2 cellular contexts compared by ENCODE assay signal in genomic region chr9:124479371-124479770, GRCh38.
A peak's percentile ranks its signal among the peaks of the same experiment; 100 is the strongest.
TF ChIP-seq lines count a peak whose summit lies in the region.

No MANE protein-coding gene starts in this region.

TF ChIP-seq in HepG2, 621 proteins besides CTCF, POLR2A, EP300 and RAD21:
- peak; percentile 43 for TF ChIP-seq AGO1 (IDR thresholded peaks at IDR 0.05; ENCODE audit: low read depth, low read length, poor library complexity, severe bottlenecking)
- TF ChIP-seq DZIP1 (CRISPR knock-in tag; IDR thresholded peaks at IDR 0.05): no peak
- TF ChIP-seq ZNF296 (CRISPR knock-in tag; conservative IDR thresholded peaks at IDR 0.05): no peak
- no peak for TF ChIP-seq RNF219 (CRISPR knock-in tag; IDR thresholded peaks at IDR 0.05)
- no peak for TF ChIP-seq TIGD3 (CRISPR knock-in tag; IDR thresholded peaks at IDR 0.05; ENCODE audit: borderline replicate concordance)
- TF ChIP-seq KDM2A (CRISPR knock-in tag; IDR thresholded peaks at IDR 0.05; ENCODE audit: borderline replicate concordance, low read depth): no peak

TF ChIP-seq in Ishikawa, 13 proteins besides CTCF, POLR2A, EP300 and RAD21:
- peak; percentile 30 for TF ChIP-seq REST (IDR thresholded peaks at IDR 0.05; ENCODE audit: low read depth)
- TF ChIP-seq EGR1 (IDR thresholded peaks at IDR 0.05): no peak
TF ChIP-seq in Ishikawa: peak in this region for 1.
